Comparison of ENCODE assay signal across 24 cellular contexts in the genomic region with DNA sequence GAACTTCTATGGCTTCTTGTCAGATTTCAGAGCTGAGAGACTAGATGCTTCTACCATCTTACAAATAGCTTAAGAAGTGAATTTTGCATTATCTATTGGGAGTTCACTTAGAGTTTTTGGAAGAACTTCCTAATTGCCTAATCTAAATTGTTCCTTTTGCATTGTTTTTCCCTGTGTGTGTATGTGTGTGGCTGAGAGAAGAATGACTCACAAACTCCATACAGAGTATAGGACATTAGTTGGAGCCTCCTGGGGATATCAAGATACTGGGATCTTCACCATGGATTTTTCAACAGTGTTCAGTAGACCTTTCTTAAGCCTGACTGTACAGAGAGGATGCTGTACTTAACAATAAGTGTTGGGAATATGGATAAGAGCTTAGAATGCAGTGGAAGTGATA. TPM values are rescaled to one million over a fixed set of nuclear protein-coding genes. Genes with fewer than 3 reads are reported as not detected.
DNase-seq lines count a peak whose midpoint lies in the region; ATAC-seq, FAIRE-seq and TF ChIP-seq lines count a peak whose summit lies in the region.
"Had no signal": no experiment of that assay in that cellular context is flagged by ENCODE, and none has a peak within 500 bp of the region (broad histone marks: within the 10 kb centered on the region; RNA-seq: fewer than 3 reads in every experiment).

No MANE protein-coding gene starts in this region.

- no peaks in the 10 kb centered on the region for H3K27me3 ChIP-seq in CD4-positive, CD25-positive, alpha-beta regulatory T cell (ENCODE audit: control insufficient read depth, insufficient read depth, low read length)
- H3K27me3 ChIP-seq in RWPE2 (ENCODE audit: insufficient read depth, poor library complexity, severe bottlenecking) (no peaks in the 10 kb centered on the region), endothelial cell of umbilical vein (ENCODE audit: control insufficient read depth in 2 of 2, insufficient read depth in 2 of 2, low read length in 2 of 2) (no peaks in the 10 kb centered on the region), foreskin keratinocyte (no peaks in the 10 kb centered on the region)
- H3K27me3 ChIP-seq: BLaER1 treated with 17β-estradiol and CSF1 and Interleukin-3, amounts not matched to agents 10 nM and 100 nM; Peyer's patch had no signal

- H3K36me3 ChIP-seq in CD4-positive, CD25-positive, alpha-beta regulatory T cell (ENCODE audit: control insufficient read depth, insufficient read depth, low read length), result no peaks in the 10 kb centered on the region
- no peaks in the 10 kb centered on the region for H3K36me3 ChIP-seq in RWPE2 (ENCODE audit: low read depth)
- H3K36me3 ChIP-seq in endothelial cell of umbilical vein (ENCODE audit: control insufficient read depth in 2 of 2, extremely low read depth in 1 of 2, insufficient read depth in 2 of 2, low read length in 2 of 2), result no peaks in the 10 kb centered on the region
- H3K36me3 ChIP-seq in kidney (ENCODE audit: control insufficient read depth in 1 of 2, insufficient read depth in 2 of 2, low read length in 2 of 2), result no peaks in the 10 kb centered on the region
- H3K36me3 ChIP-seq: Peyer's patch had no signal

- H3K27me3 Mint-ChIP-seq in CD4-positive, CD25-positive, alpha-beta regulatory T cell, result no peaks in the 10 kb centered on the region
- H3K27me3 Mint-ChIP-seq: CD8-positive, alpha-beta memory T cell; IgD-negative memory B cell had no signal

- H3K79me2 ChIP-seq in endothelial cell of umbilical vein (ENCODE audit: control insufficient read depth, insufficient read depth, low read length), result peaks cover 15% of the 10 kb centered on the region

- H3K9me1 ChIP-seq in endothelial cell of umbilical vein (replicated peaks; ENCODE audit: control insufficient read depth, extremely low read depth, insufficient read depth, low read length), result no peaks in the 10 kb centered on the region

- H3K4me1 Mint-ChIP-seq in CD4-positive, CD25-positive, alpha-beta regulatory T cell, result peaks cover 27 to 51% (median 46%) of the 10 kb centered on the region in 4 donors

- H2AFZ ChIP-seq in endothelial cell of umbilical vein (ENCODE audit: low read depth, low read length), result no peak overlapping the region

- H3K9me3 Mint-ChIP-seq in CD4-positive, CD25-positive, alpha-beta regulatory T cell, result no peaks in the 10 kb centered on the region
- H3K9me3 Mint-ChIP-seq: CD8-positive, alpha-beta memory T cell; IgD-negative memory B cell had no signal

- peak overlapping the region in 2 of 3 donors; percentile 15 to 26 for H3K27ac Mint-ChIP-seq in CD4-positive, CD25-positive, alpha-beta regulatory T cell
- H3K27ac Mint-ChIP-seq: IgD-negative memory B cell had no signal

- FAIRE-seq in endothelial cell of umbilical vein (lab: Jason Lieb, UNC), result no peak
- FAIRE-seq in kidney (lab: Jason Lieb, UNC), result no peak
- FAIRE-seq: D721Med had no signal

- peaks cover 7% of the 10 kb centered on the region for H3K36me3 Mint-ChIP-seq in CD4-positive, CD25-positive, alpha-beta regulatory T cell

- H3K9me3 ChIP-seq in CD4-positive, CD25-positive, alpha-beta regulatory T cell (ENCODE audit: control insufficient read depth in 2 of 2, low read length in 2 of 2), result no peaks in the 10 kb centered on the region
- H3K9me3 ChIP-seq in RWPE2 (ENCODE audit: severe bottlenecking) (no peaks in the 10 kb centered on the region), endothelial cell of umbilical vein (replicated peaks; ENCODE audit: control insufficient read depth, insufficient read depth, low read length) (no peaks in the 10 kb centered on the region), kidney (ENCODE audit: control insufficient read depth in 1 of 2, low read length in 2 of 2) (no peaks in the 10 kb centered on the region)
- H3K9me3 ChIP-seq: A549; BLaER1 treated with 17β-estradiol and CSF1 and Interleukin-3, amounts not matched to agents 10 nM and 100 nM; Peyer's patch had no signal

- no peak overlapping the region for H3K4me2 ChIP-seq in endothelial cell of umbilical vein (ENCODE audit: insufficient read depth, low read length)
- H3K4me2 ChIP-seq: A549; BLaER1 treated with 17β-estradiol and CSF1 and Interleukin-3, amounts not matched to agents 10 nM and 100 nM had no signal

- H4K20me1 ChIP-seq in endothelial cell of umbilical vein (replicated peaks; ENCODE audit: control insufficient read depth, extremely low read depth, insufficient read depth, low read length), result no peaks in the 10 kb centered on the region

- POLR2A ChIA-PET in endothelial cell of umbilical vein (lab: Charles Lee), result no interaction called here

- no TSS peak for BruUV-seq in endothelial cell of umbilical vein (replicated peaks; lab: Mats Ljungman, UMichigan)

- H3K9ac ChIP-seq in endothelial cell of umbilical vein (replicated peaks; ENCODE audit: extremely low read depth, insufficient read depth, low read length) (no peak overlapping the region), kidney (ENCODE audit: low read length in 2 of 2) (no peak overlapping the region)
- H3K9ac ChIP-seq: BLaER1 treated with 17β-estradiol and CSF1 and Interleukin-3, amounts not matched to agents 10 nM and 100 nM had no signal

- no peak overlapping the region for H3K4me3 ChIP-seq in CD4-positive, CD25-positive, alpha-beta regulatory T cell (ENCODE audit: low read depth, low read length)
- no peak overlapping the region for H3K4me3 ChIP-seq in RWPE2 (ENCODE audit: severe bottlenecking)
- no peak overlapping the region for H3K4me3 ChIP-seq in endothelial cell of umbilical vein (replicated peaks in 1 of 3; ENCODE audit: insufficient read depth in 1 of 3, low read depth in 1 of 3, low read length in 3 of 3)
- H3K4me3 ChIP-seq in kidney (ENCODE audit: low read length in 2 of 2), result no peak overlapping the region
- H3K4me3 ChIP-seq: A549; BLaER1 treated with 17β-estradiol and CSF1 and Interleukin-3, amounts not matched to agents 10 nM and 100 nM; Peyer's patch had no signal

- H3K4me3 Mint-ChIP-seq in CD4-positive, CD25-positive, alpha-beta regulatory T cell, result no peak overlapping the region
- H3K4me3 Mint-ChIP-seq: CD8-positive, alpha-beta memory T cell; IgD-negative memory B cell had no signal

- no peak for TF ChIP-seq POLR2A in endothelial cell of umbilical vein (IDR thresholded peaks at IDR 0.05; ENCODE audit: low read depth, low read length)

- CTCF ChIA-PET in endothelial cell of umbilical vein (lab: Charles Lee), result interaction anchor here (1.1 to 1.6 kb wide), 3 partner anchors 11 to 96 kb away, joined by 3 to 5 read pairs (median 4); partner anchors contain the start of gene TLNRD1

- intact Hi-C loops in endothelial cell of umbilical vein (cut with micrococcal nuclease), result no loop called here
- intact Hi-C loops in cardiac septum (cut with DNase I), result no loop called here
- intact Hi-C loops in kidney (cut with DNase I), result no loop called here

- H3K4me1 ChIP-seq in CD4-positive, CD25-positive, alpha-beta regulatory T cell (ENCODE audit: control insufficient read depth, insufficient read depth, low read length, poor library complexity, severe bottlenecking), result no peaks in the 10 kb centered on the region
- H3K4me1 ChIP-seq in RWPE2 (ENCODE audit: insufficient read depth, poor library complexity, severe bottlenecking) (no peaks in the 10 kb centered on the region), endothelial cell of umbilical vein (ENCODE audit: control insufficient read depth, extremely low read depth, insufficient read depth, low read length) (peaks cover 4% of the 10 kb centered on the region), foreskin keratinocyte (no peaks in the 10 kb centered on the region), kidney (ENCODE audit: control insufficient read depth in 1 of 2, insufficient read depth in 1 of 2, low read depth in 1 of 2, low read length in 2 of 2) (no peaks in the 10 kb centered on the region)
- H3K4me1 ChIP-seq: Peyer's patch had no signal

- no peak for ATAC-seq in CD4-positive, CD25-positive, alpha-beta regulatory T cell (ENCODE audit: low read depth in 2 of 2)
- ATAC-seq in RWPE2 (ENCODE audit: low read depth) (0 out of 3 replicates have a peak, but pooled peaks have one; percentile 24), foreskin keratinocyte (peak; percentile 18)
- ATAC-seq: A549, Right ventricle myocardium inferior had no signal

- DNase-seq in CD4-positive, CD25-positive, alpha-beta regulatory T cell, result no peak
- no peak for DNase-seq in RWPE2 (ENCODE audit: low spot score)
- no peak for DNase-seq in endothelial cell of umbilical vein (ENCODE audit: low read depth, low spot score)
- no peak for DNase-seq in foreskin keratinocyte
- no peak for DNase-seq in cardiac septum (ENCODE audit: low spot score)
- no peak for DNase-seq in mucosa of gallbladder (ENCODE audit: low spot score)
- DNase-seq in kidney, result no peak
- DNase-seq in NCI-H524 treated with DMSO at 0.1 percent for 48 hours (lab: John Stamatoyannopoulos, UW), result no peak
- DNase-seq: CD8-positive, alpha-beta memory T cell; Kasumi-1; MM.1S; NCI-H1092; NCI-H146; NCI-H2081; NCI-H446 treated with DMSO at 0.1 percent for 48 hours; NCI-H748 treated with DMSO at 0.1 percent for 48 hours; NK-92 treated with Interleukin-12 subunit alpha and Interleukin-12 subunit beta, amount 100 ng/mL, for 24 hours; Peyer's patch had no signal

- no peak for TF ChIP-seq CTCF in RWPE2 (IDR thresholded peaks at IDR 0.05; ENCODE audit: poor library complexity, severe bottlenecking)
- TF ChIP-seq CTCF in endothelial cell of umbilical vein (IDR thresholded peaks at IDR 0.05; ENCODE audit: extremely low read depth in 1 of 2, insufficient read depth in 1 of 2, low read depth in 1 of 2, low read length in 2 of 2), result no peak
- TF ChIP-seq CTCF in foreskin keratinocyte (conservative IDR thresholded peaks at IDR 0.05), result no peak
- TF ChIP-seq CTCF in kidney (IDR thresholded peaks at IDR 0.05; ENCODE audit: borderline replicate concordance, extremely low read depth, insufficient read depth), result no peak

- dilution Hi-C loops in endothelial cell of umbilical vein (cut with MboI; ENCODE audit: extremely low pct_ligation_motif_present, low sequenced_read_pairs), result no loop called here

- no peak overlapping the region for H3K27ac ChIP-seq in CD4-positive, CD25-positive, alpha-beta regulatory T cell (ENCODE audit: insufficient read depth, low read length, poor library complexity, severe bottlenecking)
- H3K27ac ChIP-seq in RWPE2 (ENCODE audit: poor library complexity, severe bottlenecking), result no peak overlapping the region
- no peak overlapping the region for H3K27ac ChIP-seq in endothelial cell of umbilical vein (ENCODE audit: insufficient read depth, low read depth, low read length)
- no peak overlapping the region for H3K27ac ChIP-seq in foreskin keratinocyte
- no peak overlapping the region for H3K27ac ChIP-seq in kidney (ENCODE audit: low read depth in 2 of 2, low read length in 2 of 2)
- H3K27ac ChIP-seq: A549; BLaER1 treated with 17β-estradiol and CSF1 and Interleukin-3, amounts not matched to agents 10 nM and 100 nM; HL-60; Peyer's patch had no signal

RNA-seq across cellular contexts. Expression of gene TLNRD1, which starts 10.9 kb away (rescaled TPM):
- total RNA-seq in CD4-positive, CD25-positive, alpha-beta regulatory T cell, result 17.7 TPM
- polyA plus RNA-seq in CD4-positive, CD25-positive, alpha-beta regulatory T cell, result 1 to 10 TPM; 3.1 to 5.7 (median 4.5) TPM
- total RNA-seq in endothelial cell of umbilical vein, result 33.0 and 33.2 TPM in 2 replicates
- 17.8 and 21.7 TPM in 2 replicates for polyA plus RNA-seq in endothelial cell of umbilical vein
- 10.2 and 14.1 TPM in 2 replicates for polyA plus RNA-seq in endothelial cell of umbilical vein (2011; cell fraction: cytosol; rRNA removed)
- 6.6 and 7.0 TPM in 2 replicates for polyA plus RNA-seq in endothelial cell of umbilical vein (2011; cell fraction: nucleus; rRNA removed)
- polyA plus RNA-seq in endothelial cell of umbilical vein (2012), result 11.4 and 12.9 TPM in 2 replicates
- 8.3 and 11.1 TPM in 2 replicates for polyA minus RNA-seq in endothelial cell of umbilical vein
- 14.3 TPM for polyA minus RNA-seq in endothelial cell of umbilical vein (2011; cell fraction: cytosol; rRNA and poly(A)+ RNA removed)
- 10.1 and 13.9 TPM in 2 replicates for polyA minus RNA-seq in endothelial cell of umbilical vein (2011; cell fraction: nucleus; rRNA and poly(A)+ RNA removed)
- 11.5 and 12.4 TPM in 2 replicates for total RNA-seq in foreskin keratinocyte
- 7.4 and 8.1 TPM in 2 replicates for polyA plus RNA-seq in foreskin keratinocyte
- 7.3 TPM for total RNA-seq in cardiac septum
- 26.0 TPM for total RNA-seq in mucosa of gallbladder
- 16.7 TPM for total RNA-seq in kidney
- polyA plus RNA-seq in kidney (ENCODE audit: insufficient read depth, low read depth, low replicate concordance), result 7.4 TPM

RNA-seq across cellular contexts. Expression of gene MESD, which starts 22.0 kb away (rescaled TPM):
- total RNA-seq in CD4-positive, CD25-positive, alpha-beta regulatory T cell, result 18.4 TPM
- polyA plus RNA-seq in CD4-positive, CD25-positive, alpha-beta regulatory T cell, result 10 to 100 TPM; 28.7 to 34.1 (median 31.3) TPM
- 30.5 and 32.9 TPM in 2 replicates for total RNA-seq in endothelial cell of umbilical vein
- 10.2 and 12.8 TPM in 2 replicates for polyA plus RNA-seq in endothelial cell of umbilical vein
- polyA plus RNA-seq in endothelial cell of umbilical vein (2011; cell fraction: cytosol; rRNA removed), result 17.2 and 18.8 TPM in 2 replicates
- polyA plus RNA-seq in endothelial cell of umbilical vein (2011; cell fraction: nucleus; rRNA removed), result 17.6 and 19.6 TPM in 2 replicates
- polyA plus RNA-seq in endothelial cell of umbilical vein (2012), result 25.5 and 33.0 TPM in 2 replicates
- polyA minus RNA-seq in endothelial cell of umbilical vein, result 12.9 and 13.1 TPM in 2 replicates
- 12.8 TPM for polyA minus RNA-seq in endothelial cell of umbilical vein (2011; cell fraction: cytosol; rRNA and poly(A)+ RNA removed)
- 13.8 and 15.9 TPM in 2 replicates for polyA minus RNA-seq in endothelial cell of umbilical vein (2011; cell fraction: nucleus; rRNA and poly(A)+ RNA removed)
- total RNA-seq in foreskin keratinocyte, result 31.0 and 32.4 TPM in 2 replicates
- polyA plus RNA-seq in foreskin keratinocyte, result 27.1 and 29.9 TPM in 2 replicates
- total RNA-seq in cardiac septum, result 12.5 TPM
- 30.7 TPM for total RNA-seq in mucosa of gallbladder
- total RNA-seq in kidney, result 30.9 TPM
- polyA plus RNA-seq in kidney (ENCODE audit: insufficient read depth, low read depth, low replicate concordance), result 23.3 TPM

Comparison
In these comparisons a context has a peak if more than half of its experiments do, and no peak if none do; other contexts are left out.
1. ATAC-seq: peak in RWPE2 (single experiment) and foreskin keratinocyte (single experiment); none in CD4-positive, CD25-positive, alpha-beta regulatory T cell (0 of 2).